ENCODE assay signal across 1 cellular context in genomic region chr1:226945106-226945857, GRCh38.
TF ChIP-seq lines count a peak whose summit lies in the region.

No MANE protein-coding gene starts in this region.

TF ChIP-seq in HepG2, 621 proteins besides CTCF, POLR2A, EP300 and RAD21 (continued from another document and continues in another):
- peak; percentile 33; the same call in 1 of the 2 replicates for TF ChIP-seq BRF2 (CRISPR knock-in tag; IDR thresholded peaks at IDR 0.05)
- TF ChIP-seq MIXL1 (CRISPR knock-in tag; IDR thresholded peaks at IDR 0.05), result peak; percentile 62
- TF ChIP-seq ZBTB34 (CRISPR knock-in tag; IDR thresholded peaks at IDR 0.05), result peak; percentile 35; the same call in 1 of the 2 replicates
- TF ChIP-seq CREBL2 (CRISPR knock-in tag; IDR thresholded peaks at IDR 0.05; ENCODE audit: borderline replicate concordance), result peak; percentile 58; the same call in 1 of the 2 replicates
- no peak for TF ChIP-seq ZNF253 (CRISPR knock-in tag; IDR thresholded peaks at IDR 0.05; ENCODE audit: borderline replicate concordance)
- TF ChIP-seq ZSCAN31 (CRISPR knock-in tag; IDR thresholded peaks at IDR 0.05; ENCODE audit: low read depth), result peak; percentile 21; the same call in 1 of the 2 replicates
- peak; percentile 21; the same call in 1 of the 2 replicates for TF ChIP-seq ARNTL (CRISPR knock-in tag; IDR thresholded peaks at IDR 0.05)
- TF ChIP-seq FOXJ3 (CRISPR knock-in tag; IDR thresholded peaks at IDR 0.05; ENCODE audit: borderline replicate concordance), result peak; percentile 72; the same call in 1 of the 2 replicates
- TF ChIP-seq ZFX (CRISPR knock-in tag; IDR thresholded peaks at IDR 0.05; ENCODE audit: low read depth), result peak; percentile 60
- TF ChIP-seq FOXP4 (CRISPR knock-in tag; IDR thresholded peaks at IDR 0.05), result peak; percentile 95
- TF ChIP-seq FOXK2 (IDR thresholded peaks at IDR 0.05), result peak; percentile 97
- peak; percentile 70 for TF ChIP-seq GATAD2A (CRISPR knock-in tag; IDR thresholded peaks at IDR 0.05)
- TF ChIP-seq ATAD3A (CRISPR knock-in tag; IDR thresholded peaks at IDR 0.05), result no peak
- peak; percentile 54 for TF ChIP-seq ATF2 (CRISPR knock-in tag; IDR thresholded peaks at IDR 0.05)
- TF ChIP-seq THAP11 (CRISPR knock-in tag; IDR thresholded peaks at IDR 0.05), result peak; percentile 60; the same call in 1 of the 2 replicates
- TF ChIP-seq ZNF281 (CRISPR knock-in tag; IDR thresholded peaks at IDR 0.05; ENCODE audit: borderline replicate concordance), result peak; percentile 37; the same call in 1 of the 2 replicates
- TF ChIP-seq ZNF280B (CRISPR knock-in tag; IDR thresholded peaks at IDR 0.05; ENCODE audit: borderline replicate concordance), result peak; percentile 62; the same call in 1 of the 2 replicates
- TF ChIP-seq TFDP2 (CRISPR knock-in tag; IDR thresholded peaks at IDR 0.05), result peak; percentile 63; the same call in 1 of the 2 replicates
- TF ChIP-seq TIGD3 (CRISPR knock-in tag; IDR thresholded peaks at IDR 0.05; ENCODE audit: borderline replicate concordance), result no peak
- no peak for TF ChIP-seq JUN (CRISPR knock-in tag; IDR thresholded peaks at IDR 0.05)
- TF ChIP-seq XRCC5 (optimal IDR thresholded peaks at IDR 0.05; ENCODE audit: low read length), result peak; percentile 3
- TF ChIP-seq MEF2D (CRISPR knock-in tag; IDR thresholded peaks at IDR 0.05), result peak; percentile 28; the same call in 1 of the 2 replicates
- TF ChIP-seq SIN3A (IDR thresholded peaks at IDR 0.05; ENCODE audit: borderline replicate concordance, low read depth, low read length), result peak; percentile 94
- TF ChIP-seq ZNF772 (CRISPR knock-in tag; IDR thresholded peaks at IDR 0.05), result peak; percentile 65; the same call in 1 of the 2 replicates
- peak; percentile 8; the same call in 1 of the 2 replicates for TF ChIP-seq PRDM10 (CRISPR knock-in tag; IDR thresholded peaks at IDR 0.05; ENCODE audit: low read depth)
- peak; percentile 77; the same call in 1 of the 2 replicates for TF ChIP-seq TGIF2 (CRISPR knock-in tag; IDR thresholded peaks at IDR 0.05)
- 0 out of 2 replicates have a peak, but pooled peaks have one; percentile 53 for TF ChIP-seq SP5 (CRISPR knock-in tag; IDR thresholded peaks at IDR 0.05; ENCODE audit: borderline replicate concordance, low read depth)
- TF ChIP-seq CREB1 (IDR thresholded peaks at IDR 0.05), result 0 out of 2 replicates have a peak, but pooled peaks have one; percentile 5
- no peak for TF ChIP-seq CREB1 (CRISPR knock-in tag; IDR thresholded peaks at IDR 0.05)
- TF ChIP-seq ZBTB7B (CRISPR knock-in tag; IDR thresholded peaks at IDR 0.05), result peak; percentile 14
- TF ChIP-seq POLR2AphosphoS5 (IDR thresholded peaks at IDR 0.05; ENCODE audit: low read depth, low read length), result peak; percentile 45
- TF ChIP-seq DPF2 (CRISPR knock-in tag; IDR thresholded peaks at IDR 0.05; ENCODE audit: borderline replicate concordance, low read depth), result no peak
- peak; percentile 62 for TF ChIP-seq TEAD3 (CRISPR knock-in tag; optimal IDR thresholded peaks at IDR 0.05; ENCODE audit: borderline replicate concordance)
- TF ChIP-seq HMGXB4 (CRISPR knock-in tag; IDR thresholded peaks at IDR 0.05; ENCODE audit: borderline replicate concordance in 1 of 2, low read depth in 1 of 2), result peak in 1 of 2 experiments; percentile 37; a peak in 2 of 4 replicates
- peak; percentile 70 for TF ChIP-seq POLR2G (IDR thresholded peaks at IDR 0.05; ENCODE audit: low read depth, low read length)
- peak; percentile 72 for TF ChIP-seq PHF21A (CRISPR knock-in tag; IDR thresholded peaks at IDR 0.05)
- TF ChIP-seq ZNF703 (CRISPR knock-in tag; IDR thresholded peaks at IDR 0.05; ENCODE audit: borderline replicate concordance), result peak; percentile 86; the same call in 1 of the 2 replicates
